In genomic region chr16:89261691-89262563, GRCh38 we compare ENCODE assay signal across 1 cellular context.
TF ChIP-seq lines count a peak whose summit lies in the region.

No MANE protein-coding gene starts in this region.

TF ChIP-seq in HepG2, 621 proteins besides CTCF, POLR2A, EP300 and RAD21 (continued from another document and continues in another):
- TF ChIP-seq ZBTB25 (CRISPR knock-in tag; IDR thresholded peaks at IDR 0.05) (no peak), SNAI1 (CRISPR knock-in tag; IDR thresholded peaks at IDR 0.05; ENCODE audit: borderline replicate concordance) (no peak), ZNF230 (CRISPR knock-in tag; IDR thresholded peaks at IDR 0.05) (peak; percentile 94), GABPB1 (CRISPR knock-in tag; IDR thresholded peaks at IDR 0.05) (peak; percentile 29; the same call in 1 of the 2 replicates), ZNF510 (CRISPR knock-in tag; IDR thresholded peaks at IDR 0.05; ENCODE audit: low read depth) (0 out of 2 replicates have a peak, but pooled peaks have one; percentile 41), U2AF1 (optimal IDR thresholded peaks at IDR 0.05; ENCODE audit: low read depth, low read length) (no peak), ZNF296 (CRISPR knock-in tag; conservative IDR thresholded peaks at IDR 0.05) (no peak; the same call in 1 of the 2 replicates), IKZF5 (CRISPR knock-in tag; IDR thresholded peaks at IDR 0.05) (no peak), ZBTB3 (CRISPR knock-in tag; IDR thresholded peaks at IDR 0.05; ENCODE audit: borderline replicate concordance, low read depth) (peak; percentile 43; the same call in 1 of the 2 replicates), ZNF451 (CRISPR knock-in tag; IDR thresholded peaks at IDR 0.05) (peak; percentile 42; the same call in 1 of the 2 replicates), TSC22D2 (CRISPR knock-in tag; IDR thresholded peaks at IDR 0.05; ENCODE audit: borderline replicate concordance) (no peak), NR1H2 (CRISPR knock-in tag; IDR thresholded peaks at IDR 0.05; ENCODE audit: borderline replicate concordance, low read depth) (peak; percentile 79; the same call in 1 of the 2 replicates), AHR (CRISPR knock-in tag; IDR thresholded peaks at IDR 0.05) (0 out of 2 replicates have a peak, but pooled peaks have one; percentile 49), TEF (CRISPR knock-in tag; IDR thresholded peaks at IDR 0.05) (no peak), UBTF (CRISPR knock-in tag; IDR thresholded peaks at IDR 0.05) (peak; percentile 71), ARID2 (CRISPR knock-in tag; IDR thresholded peaks at IDR 0.05; ENCODE audit: borderline replicate concordance) (peak; percentile 75; the same call in 1 of the 2 replicates), TEAD2 (CRISPR knock-in tag; IDR thresholded peaks at IDR 0.05) (no peak), MAX (IDR thresholded peaks at IDR 0.05) (peak; percentile 77), NCOA2 (CRISPR knock-in tag; IDR thresholded peaks at IDR 0.05) (peak; percentile 27), KMT2A (CRISPR knock-in tag; IDR thresholded peaks at IDR 0.05) (peak; percentile 55; the same call in 1 of the 2 replicates), ZFP1 (CRISPR knock-in tag; IDR thresholded peaks at IDR 0.05) (no peak), HNRNPH1 (optimal IDR thresholded peaks at IDR 0.05; ENCODE audit: low read depth, low read length) (no peak), ZBTB4 (CRISPR knock-in tag; IDR thresholded peaks at IDR 0.05; ENCODE audit: borderline replicate concordance) (no peak), PPARG (CRISPR knock-in tag; conservative IDR thresholded peaks at IDR 0.05) (0 out of 2 replicates have a peak, but pooled peaks have one; percentile 7), ZNF383 (CRISPR knock-in tag; IDR thresholded peaks at IDR 0.05; ENCODE audit: borderline replicate concordance) (no peak), ATF6 (CRISPR knock-in tag; conservative IDR thresholded peaks at IDR 0.05) (no peak), MBNL3 (CRISPR knock-in tag; conservative IDR thresholded peaks at IDR 0.05) (no peak), FOXA1 (IDR thresholded peaks at IDR 0.05) (no peak), FOXA1 (CRISPR knock-in tag; IDR thresholded peaks at IDR 0.05) (no peak), ZNF790 (CRISPR knock-in tag; IDR thresholded peaks at IDR 0.05; ENCODE audit: borderline replicate concordance) (peak; percentile 53; the same call in 1 of the 2 replicates), ZNF343 (CRISPR knock-in tag; IDR thresholded peaks at IDR 0.05) (peak; percentile 81; the same call in 1 of the 2 replicates), ZNF274 (CRISPR knock-in tag; IDR thresholded peaks at IDR 0.05) (no peak; the same call in 1 of the 2 replicates), MXD1 (CRISPR knock-in tag; IDR thresholded peaks at IDR 0.05) (peak; percentile 76; the same call in 1 of the 2 replicates), REST (IDR thresholded peaks at IDR 0.05; ENCODE audit: borderline replicate concordance in 1 of 2, low read depth in 1 of 2, low read length in 2 of 2) (no peak), ZMYM3 (CRISPR knock-in tag; IDR thresholded peaks at IDR 0.05) (peak; percentile 74), ZNF574 (CRISPR knock-in tag; IDR thresholded peaks at IDR 0.05) (peak; percentile 63), MAZ (IDR thresholded peaks at IDR 0.05; ENCODE audit: borderline replicate concordance, low read depth, low read length) (peak; percentile 27; the same call in 1 of the 2 replicates), MAZ (CRISPR knock-in tag; IDR thresholded peaks at IDR 0.05; ENCODE audit: low read depth) (no peak), ZMAT3 (CRISPR knock-in tag; conservative IDR thresholded peaks at IDR 0.05) (peak; percentile 48; the same call in 1 of the 2 replicates), TEAD3 (CRISPR knock-in tag; optimal IDR thresholded peaks at IDR 0.05; ENCODE audit: borderline replicate concordance) (no peak), ZNF580 (CRISPR knock-in tag; IDR thresholded peaks at IDR 0.05; ENCODE audit: borderline replicate concordance, low read depth) (no peak), RCOR2 (CRISPR knock-in tag; IDR thresholded peaks at IDR 0.05) (0 out of 2 replicates have a peak, but pooled peaks have one; percentile 8), ETV5 (CRISPR knock-in tag; IDR thresholded peaks at IDR 0.05; ENCODE audit: borderline replicate concordance) (no peak; the same call in 1 of the 2 replicates), ZFP90 (CRISPR knock-in tag; IDR thresholded peaks at IDR 0.05; ENCODE audit: borderline replicate concordance) (no peak)
